In genomic region chr3:65967376-65967775, GRCh38 we compare ENCODE assay signal across 22 cellular contexts.
A peak's percentile ranks its signal among the peaks of the same experiment; 100 is the strongest.
DNase-seq lines count a peak whose midpoint lies in the region; ATAC-seq and TF ChIP-seq lines count a peak whose summit lies in the region.
"Had no signal": no experiment of that assay in that cellular context is flagged by ENCODE, and none has a peak within 500 bp of the region (broad histone marks: within the 10 kb centered on the region; RNA-seq: fewer than 3 reads in every experiment).

No MANE protein-coding gene starts in this region.

- peak; percentile 70 for DNase-seq in DMS 273 (lab: John Stamatoyannopoulos, UW; ENCODE audit: unreplicated experiment)
- DNase-seq in DMS 273 treated with DMSO at 0.1 percent for 48 hours (lab: John Stamatoyannopoulos, UW): no peak
- DNase-seq in cardiac muscle cell (ENCODE audit: low read depth in 1 of 2, low spot score in 1 of 2): peak; percentile 8 to 40
- no peak for DNase-seq in cardiac septum (ENCODE audit: low spot score)
- DNase-seq in NCI-H226: peak; percentile 9
- DNase-seq in cerebellar cortex (ENCODE audit: low spot score): peak; percentile 81
- DNase-seq in NCI-H774 (lab: John Stamatoyannopoulos, UW): no peak
- DNase-seq: ACHN; AML-193; BE2C; CD4-positive, alpha-beta T cell; CD8-positive, alpha-beta memory T cell; DMS153; DND-41; GDM1; GOT3; HFFc6 had no signal

- H3K27ac ChIP-seq in cardiac muscle cell: no peak overlapping the region
- H3K27ac ChIP-seq: 22Rv1; BLaER1 treated with 17β-estradiol and CSF1 and Interleukin-3, amounts not matched to agents 10 nM and 100 nM had no signal

- TF ChIP-seq CTCF in cardiac muscle cell (IDR thresholded peaks at IDR 0.05; ENCODE audit: low read depth, low read length): no peak

- peaks cover 26% of the 10 kb centered on the region for H3K4me1 ChIP-seq in cardiac muscle cell (ENCODE audit: low read depth)
- H3K4me1 ChIP-seq: HAP-1 had no signal

- no peak for ATAC-seq in GM21515 (IDR thresholded peaks at IDR 0.05; ENCODE audit: unreplicated experiment)
- ATAC-seq: GM12878 had no signal

- H3K27me3 ChIP-seq in cardiac muscle cell: no peaks in the 10 kb centered on the region
- H3K27me3 ChIP-seq: BE2C; BLaER1 treated with 17β-estradiol and CSF1 and Interleukin-3, amounts not matched to agents 10 nM and 100 nM had no signal

- intact Hi-C loops in cardiac septum (cut with DNase I): loop anchor here (5.0 kb wide), 1 partner anchor 50 kb away; no protein-coding TSS in a partner anchor

- no peak overlapping the region for H3K4me3 ChIP-seq in cardiac muscle cell
- H3K4me3 ChIP-seq: BLaER1 treated with 17β-estradiol and CSF1 and Interleukin-3, amounts not matched to agents 10 nM and 100 nM; GM12878; HAP-1 had no signal

- H3K9me3 ChIP-seq in cardiac muscle cell (ENCODE audit: low read depth): no peaks in the 10 kb centered on the region
- H3K9me3 ChIP-seq: BE2C, HAP-1 had no signal

- no peaks in the 10 kb centered on the region for H3K36me3 ChIP-seq in cardiac muscle cell
- H3K36me3 ChIP-seq: BE2C; BLaER1 treated with 17β-estradiol and CSF1 and Interleukin-3, amounts not matched to agents 10 nM and 100 nM; HAP-1 had no signal

Comparison
In these comparisons a context has a peak if more than half of its experiments do, and no peak if none do; other contexts are left out.
1. DNase-seq: peak in DMS 273 (single experiment), cardiac muscle cell (2 of 2), NCI-H226 (single experiment) and cerebellar cortex (single experiment); none in DMS 273 treated with DMSO at 0.1 percent for 48 hours (single experiment), cardiac septum (single experiment) and NCI-H774 (single experiment).